In the genomic region with DNA sequence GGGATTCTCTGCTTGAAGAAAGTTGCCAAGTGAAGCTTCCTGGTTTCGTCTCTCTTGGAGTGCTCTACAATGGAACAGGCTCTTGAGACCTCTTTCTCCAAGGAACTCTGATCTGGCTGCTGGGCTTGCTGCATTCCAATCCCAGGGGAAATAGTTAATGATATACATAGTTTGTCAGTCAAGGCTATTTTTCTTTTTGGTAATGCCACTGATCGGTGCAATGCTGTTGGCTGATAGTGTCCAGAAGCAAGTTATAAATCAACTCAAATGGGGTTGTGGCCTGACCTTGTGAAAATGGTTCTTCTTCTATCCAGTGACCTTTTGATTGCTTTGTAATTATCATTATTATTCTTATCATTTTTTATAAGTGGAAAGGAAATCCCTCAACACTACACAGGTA, we compare ENCODE assay signal across 20 cellular contexts. TPM values are rescaled to one million over a fixed set of nuclear protein-coding genes. Genes with fewer than 3 reads are reported as not detected.
A peak's percentile ranks its signal among the peaks of the same experiment; 100 is the strongest.
DNase-seq lines count a peak whose midpoint lies in the region; ATAC-seq and TF ChIP-seq lines count a peak whose summit lies in the region.
"Had no signal": no experiment of that assay in that cellular context is flagged by ENCODE, and none has a peak within 500 bp of the region (broad histone marks: within the 10 kb centered on the region; RNA-seq: fewer than 3 reads in every experiment).

No MANE protein-coding gene starts in this region.

- no peak overlapping the region; the same call in 1 of the 2 replicates for H3K14ac ChIP-seq in IMR-90 (replicated peaks; ENCODE audit: low read depth, low read length)

- H3K4me1 Mint-ChIP-seq in Calu3 (ENCODE audit: low read depth, unreplicated experiment), result peaks cover 27% of the 10 kb centered on the region
- peaks cover 12% of the 10 kb centered on the region for H3K4me1 Mint-ChIP-seq in progenitor cell of endocrine pancreas (ENCODE audit: low read depth)

- intact Hi-C loops in Calu3 (cut with micrococcal nuclease; ENCODE audit: unreplicated experiment) (no loop called here), IMR-90 (cut with micrococcal nuclease) (no loop called here)

- in situ Hi-C loops in IMR-90 (cut with MboI; ENCODE audit: low sequenced_read_pairs), result no loop called here

- H3K9me3 Mint-ChIP-seq in Calu3 (ENCODE audit: low read depth, unreplicated experiment) (peaks cover 7% of the 10 kb centered on the region), progenitor cell of endocrine pancreas (ENCODE audit: low read depth) (peaks cover 33% of the 10 kb centered on the region)
- H3K9me3 Mint-ChIP-seq: CD4-positive, alpha-beta T cell had no signal

- H3K4me3 Mint-ChIP-seq in Calu3 (ENCODE audit: low read depth, unreplicated experiment), result no peak overlapping the region
- H3K4me3 Mint-ChIP-seq in progenitor cell of endocrine pancreas (ENCODE audit: low read depth), result no peak overlapping the region
- H3K4me3 Mint-ChIP-seq: CD4-positive, alpha-beta T cell had no signal

- H3K56ac ChIP-seq in IMR-90 (ENCODE audit: extremely low read depth, insufficient read depth, low read length), result no peak overlapping the region

- no peak overlapping the region for H2AK5ac ChIP-seq in IMR-90 (ENCODE audit: low read depth, low read length)

- 0 out of 2 replicates have a peak overlapping the region, but pooled peaks have one; percentile 38 for H2BK20ac ChIP-seq in IMR-90 (ENCODE audit: low read depth, low read length)

- no peaks in the 10 kb centered on the region for H3K79me1 ChIP-seq in IMR-90 (ENCODE audit: low read depth in 1 of 2, low read length in 2 of 2)

- H3K4me3 ChIP-seq in IMR-90 (ENCODE audit: insufficient read depth, low read depth, low read length), result no peak overlapping the region
- H3K4me3 ChIP-seq: BLaER1 treated with 17β-estradiol and CSF1 and Interleukin-3, amounts not matched to agents 10 nM and 100 nM; MG63 had no signal

- TF ChIP-seq CTCF in Calu3 (IDR thresholded peaks at IDR 0.05; ENCODE audit: unreplicated experiment) (no peak), IMR-90 (conservative IDR thresholded peaks at IDR 0.05; ENCODE audit: low read depth, low read length) (no peak), progenitor cell of endocrine pancreas (IDR thresholded peaks at IDR 0.05; ENCODE audit: unreplicated experiment) (no peak)

- no peaks in the 10 kb centered on the region for H3K27me3 Mint-ChIP-seq in Calu3 (ENCODE audit: unreplicated experiment)
- H3K27me3 Mint-ChIP-seq in progenitor cell of endocrine pancreas, result peaks cover 5% of the 10 kb centered on the region
- H3K27me3 Mint-ChIP-seq: CD4-positive, alpha-beta T cell had no signal

- H2AFZ ChIP-seq in IMR-90 (replicated peaks; ENCODE audit: low read length, poor library complexity), result no peak overlapping the region

- peaks cover 11% of the 10 kb centered on the region for H3K9me3 ChIP-seq in IMR-90 (ENCODE audit: control insufficient read depth, insufficient read depth, low read length)
- H3K9me3 ChIP-seq: MG63, SK-N-SH had no signal

- POLR2A ChIA-PET in IMR-90 (lab: Charles Lee; ENCODE audit: unreplicated experiment), result no interaction called here

- no peak overlapping the region for H3K9ac ChIP-seq in IMR-90 (ENCODE audit: low read depth, low read length)
- H3K9ac ChIP-seq: BLaER1 treated with 17β-estradiol and CSF1 and Interleukin-3, amounts not matched to agents 10 nM and 100 nM; SK-N-SH had no signal

- no peaks in the 10 kb centered on the region for H3K36me3 ChIP-seq in IMR-90 (ENCODE audit: control insufficient read depth, insufficient read depth, low read length)
- H3K36me3 ChIP-seq: MG63 had no signal

- H3K4me1 ChIP-seq in IMR-90 (ENCODE audit: control insufficient read depth, insufficient read depth, low read length), result peaks cover 5% of the 10 kb centered on the region; the same call in 1 of the 2 replicates

- no TSS peak for BruUV-seq in Calu3 (replicated peaks; lab: Mats Ljungman, UMichigan)
- no TSS peak for BruUV-seq in IMR-90 (replicated peaks; lab: Mats Ljungman, UMichigan)

- H2BK15ac ChIP-seq in IMR-90 (ENCODE audit: low read depth, low read length), result no peak overlapping the region

- no peaks in the 10 kb centered on the region for H3K36me3 Mint-ChIP-seq in Calu3 (ENCODE audit: insufficient read depth, unreplicated experiment)
- peaks cover 11% of the 10 kb centered on the region for H3K36me3 Mint-ChIP-seq in progenitor cell of endocrine pancreas (ENCODE audit: insufficient read depth)

- H3K18ac ChIP-seq in IMR-90 (ENCODE audit: low read depth, low read length), result no peak overlapping the region

- no peaks in the 10 kb centered on the region for H3K27me3 ChIP-seq in IMR-90 (ENCODE audit: control insufficient read depth, insufficient read depth, low read length)
- H3K27me3 ChIP-seq: BLaER1 treated with 17β-estradiol and CSF1 and Interleukin-3, amounts not matched to agents 10 nM and 100 nM; MG63 had no signal

- H3K9me1 ChIP-seq in IMR-90 (ENCODE audit: insufficient read depth, low read length), result no peaks in the 10 kb centered on the region

- no peaks in the 10 kb centered on the region for H4K20me1 ChIP-seq in IMR-90 (ENCODE audit: insufficient read depth, low read length)
- H4K20me1 ChIP-seq: BLaER1 treated with 17β-estradiol and CSF1 and Interleukin-3, amounts not matched to agents 10 nM and 100 nM had no signal

- no peak overlapping the region for H3K23ac ChIP-seq in IMR-90 (ENCODE audit: low read depth, low read length)

- no peak overlapping the region for H4K91ac ChIP-seq in IMR-90 (ENCODE audit: insufficient read depth, low read depth, low read length)

- H4K8ac ChIP-seq in IMR-90 (ENCODE audit: low read depth in 2 of 2, low read length in 2 of 2), result no peak overlapping the region

- no CpG with 5 or more reads among the region's 2 CpGs for WGBS in IMR-90 (ENCODE audit: extremely low coverage in 2 of 2, insufficient read length in 1 of 2), 2 experiments

- no peak overlapping the region for H2BK5ac ChIP-seq in IMR-90 (ENCODE audit: low read depth, low read length, poor library complexity, severe bottlenecking)

- no peak overlapping the region for H3K4ac ChIP-seq in IMR-90 (ENCODE audit: low read depth, low read length)

- H3K4me2 ChIP-seq in IMR-90 (ENCODE audit: low read depth, low read length), result no peak overlapping the region
- H3K4me2 ChIP-seq: SK-N-SH had no signal

- no peak for TF ChIP-seq RAD21 in IMR-90 (IDR thresholded peaks at IDR 0.05; ENCODE audit: low read length)

- dilution Hi-C loops in IMR-90 (cut with HindIII; ENCODE audit: low sequenced_read_pairs, unreplicated experiment), result no loop called here

- TF ChIP-seq POLR2A in IMR-90 (IDR thresholded peaks at IDR 0.05; ENCODE audit: low read depth, low read length), result no peak

- no peak overlapping the region for H4K5ac ChIP-seq in IMR-90 (ENCODE audit: low read depth, low read length)

- no peak overlapping the region for H2BK120ac ChIP-seq in IMR-90 (ENCODE audit: low read depth, low read length)

- H2AK9ac ChIP-seq in IMR-90 (replicated peaks; ENCODE audit: low read depth, low read length, poor library complexity), result no peak overlapping the region

- no peak overlapping the region for H3K27ac Mint-ChIP-seq in Calu3 (ENCODE audit: unreplicated experiment)
- H3K27ac Mint-ChIP-seq in progenitor cell of endocrine pancreas, result peak overlapping the region; percentile 72
- H3K27ac Mint-ChIP-seq: CD4-positive, alpha-beta T cell had no signal

- DNase-seq in Calu3, result peak; percentile 26
- no peak for DNase-seq in IMR-90
- peak; percentile 74 for DNase-seq in kidney glomerular epithelial cell (lab: John Stamatoyannopoulos, UW)
- DNase-seq in progenitor cell of endocrine pancreas (ENCODE audit: low spot score, unreplicated experiment), result no peak
- DNase-seq in T-helper 1 cell, result no peak
- DNase-seq: AML-193; CD4-positive, alpha-beta T cell; GF-D8; H7; KG1; MG63; NCI-H1105 treated with DMSO at 0.1 percent for 48 hours; NCI-H2029; NCI-H526 treated with DMSO at 0.1 percent for 48 hours; SK-N-SH; SW 1271 had no signal

- ATAC-seq in IMR-90 (ENCODE audit: low read depth) (no peak), HG02885 (IDR thresholded peaks at IDR 0.05; ENCODE audit: poor library complexity, unreplicated experiment) (no peak), GM19023 (IDR thresholded peaks at IDR 0.05; ENCODE audit: unreplicated experiment) (no peak)

- H3K27ac ChIP-seq in IMR-90 (ENCODE audit: insufficient read depth, low read length), result no peak overlapping the region
- H3K27ac ChIP-seq: BLaER1 treated with 17β-estradiol and CSF1 and Interleukin-3, amounts not matched to agents 10 nM and 100 nM had no signal

- CTCF ChIA-PET in Calu3 (lab: Charles Lee) (interaction anchor here (1.1 kb wide), 1 partner anchor 421 kb away, joined by 5 read pairs; no protein-coding TSS in a partner anchor), IMR-90 (lab: Yijun Ruan, JAX) (no interaction called here)

TF ChIP-seq in IMR-90, 13 proteins besides CTCF, POLR2A, EP300 and RAD21 (continues in another document):
- TF ChIP-seq MAFK (IDR thresholded peaks at IDR 0.05; ENCODE audit: low read depth, low read length), result no peak
- no peak for TF ChIP-seq FOS (IDR thresholded peaks at IDR 0.05; ENCODE audit: low read depth, low read length)
- no peak for TF ChIP-seq SMC3 (IDR thresholded peaks at IDR 0.05; ENCODE audit: low read depth, low read length)
- no peak for TF ChIP-seq ELK1 (IDR thresholded peaks at IDR 0.05; ENCODE audit: borderline replicate concordance, low read depth, low read length)
- no peak for TF ChIP-seq RFX5 (IDR thresholded peaks at IDR 0.05; ENCODE audit: low read depth, low read length)
- no peak for TF ChIP-seq MAZ (IDR thresholded peaks at IDR 0.05; ENCODE audit: borderline replicate concordance, low read depth, low read length)
- no peak for TF ChIP-seq BHLHE40 (IDR thresholded peaks at IDR 0.05; ENCODE audit: low read depth, low read length)
- no peak for TF ChIP-seq CEBPB (IDR thresholded peaks at IDR 0.05; ENCODE audit: low read depth, low read length)
- no peak for TF ChIP-seq MXI1 (IDR thresholded peaks at IDR 0.05; ENCODE audit: borderline replicate concordance, low read depth, low read length)

RNA-seq across cellular contexts. Expression of gene TNFSF18, which starts 48.4 kb away (rescaled TPM):
- total RNA-seq in Calu3 (2022) (not detected in 2 replicates), IMR-90 (2012; rRNA removed) (0.18 and 0.28 TPM in 2 replicates), progenitor cell of endocrine pancreas (not detected in 2 replicates)
- 0.04 and 0.12 TPM in 2 replicates for polyA plus RNA-seq in IMR-90 (2012; rRNA removed)
- polyA plus RNA-seq in IMR-90 (2012; cell fraction: cytosol; rRNA removed), result 0.02 TPM in 1 of 2 replicates, not detected in the other
- 0.31 TPM in 1 of 2 replicates, not detected in the other for polyA plus RNA-seq in IMR-90 (2012; cell fraction: nucleus; rRNA removed; ENCODE audit: low replicate concordance)
- total RNA-seq: CD4-positive, alpha-beta T cell; H7; OCI-LY7 had no signal

Comparison
In these comparisons a context has a peak if more than half of its experiments do, and no peak if none do; other contexts are left out.
1. DNase-seq: peak in Calu3 (single experiment) and kidney glomerular epithelial cell (single experiment); none in IMR-90 (single experiment), progenitor cell of endocrine pancreas (single experiment) and T-helper 1 cell (0 of 5).